Comparison of ENCODE assay signal across 15 cellular contexts in genomic region chr12:56995930-56996496, GRCh38. TPM values are rescaled to one million over a fixed set of nuclear protein-coding genes. Genes with fewer than 3 reads are reported as not detected.
A peak's percentile ranks its signal among the peaks of the same experiment; 100 is the strongest.
DNase-seq lines count a peak whose midpoint lies in the region; ATAC-seq and TF ChIP-seq lines count a peak whose summit lies in the region.
"Had no signal": no experiment of that assay in that cellular context is flagged by ENCODE, and none has a peak within 500 bp of the region (broad histone marks: within the 10 kb centered on the region; RNA-seq: fewer than 3 reads in every experiment).

No MANE protein-coding gene starts in this region.

- intact Hi-C loops in adrenal gland (cut with DNase I) = no loop called here

- H3K4me1 ChIP-seq in SJCRH30 (peaks cover 4% of the 10 kb centered on the region; the same call in 1 of the 2 replicates), adrenal gland (replicated peaks in 1 of 2) (peaks cover 0 to 19% of the 10 kb centered on the region in 2 donors)
- H3K4me1 ChIP-seq: BE2C had no signal

- WGBS in adrenal gland, 4 donors = 80 to 95% (median 90%) methylated on average over 9 to 11 of the region's 11 CpGs

- H3K27me3 ChIP-seq in SJCRH30 = no peaks in the 10 kb centered on the region
- H3K27me3 ChIP-seq in adrenal gland = no peaks in the 10 kb centered on the region
- H3K27me3 ChIP-seq: BE2C had no signal

- H3K4me3 ChIP-seq in SJCRH30 (no peak overlapping the region), adrenal gland (no peak overlapping the region)

- H3K9me3 ChIP-seq in SJCRH30 (replicated peaks) (no peaks in the 10 kb centered on the region), adrenal gland (replicated peaks in 1 of 3) (no peaks in the 10 kb centered on the region)
- H3K9me3 ChIP-seq: BE2C had no signal

- ATAC-seq in GM21576 (IDR thresholded peaks at IDR 0.05; ENCODE audit: unreplicated experiment) = no peak
- no peak for ATAC-seq in HG02884 (IDR thresholded peaks at IDR 0.05; ENCODE audit: unreplicated experiment)

- DNase-seq in SJCRH30 (peak; percentile 28 to 38), adrenal gland (no peak), islet precursor cell (peak; percentile 51), NOMO-1 (lab: John Stamatoyannopoulos, UW; ENCODE audit: unreplicated experiment in 2 of 2) (no peak)
- DNase-seq in stimulated activated CD8-positive, alpha-beta memory T cell treated with anti-CD3 and anti-CD28 coated beads, Interleukin-4, amount 100 ng/mL, for 48 hours = peak; percentile 19
- DNase-seq: BE2C; GF-D8; MM.1S; NCI-H1105; NCI-H1694 treated with DMSO at 0.1 percent for 48 hours; NCI-H69; NK-92 treated with Interleukin-12 subunit alpha and Interleukin-12 subunit beta, amount 100 ng/mL, for 24 hours had no signal

- TF ChIP-seq CTCF in adrenal gland (IDR thresholded peaks at IDR 0.05) = no peak

- peaks cover 37% of the 10 kb centered on the region for H3K36me3 ChIP-seq in SJCRH30
- H3K36me3 ChIP-seq in adrenal gland (replicated peaks in 1 of 2) = peaks cover 0 to 8% of the 10 kb centered on the region in 2 donors

- no peak for TF ChIP-seq POLR2A in adrenal gland (IDR thresholded peaks at IDR 0.05)

- H3K27ac ChIP-seq in SJCRH30 (no peak overlapping the region), adrenal gland (peak overlapping the region in 3 of 5 donors; percentile 5 to 81 (median 47))
- H3K27ac ChIP-seq: RWPE1 had no signal

RNA-seq across cellular contexts. Expression of gene ZBTB39, which starts 10.3 kb away (rescaled TPM):
- total RNA-seq in SJCRH30 (2014; rRNA removed; shearing (Covaris generic)) = 91.0 and 101 TPM in 2 replicates
- total RNA-seq in adrenal gland = 1 to 10 TPM; 3.2 to 6.0 (median 4.1) TPM
- polyA plus RNA-seq in adrenal gland = 1 to 10 TPM; 1.4 to 2.7 (median 1.5) TPM

RNA-seq across cellular contexts. Expression of gene TAC3, which starts 20.3 kb away (rescaled TPM):
- total RNA-seq in SJCRH30 (2014; rRNA removed; shearing (Covaris generic)) = not detected in 2 replicates
- total RNA-seq in adrenal gland = under 1 TPM in 1 of 8 donors, not detected in 7; 0.46 TPM
- polyA plus RNA-seq in adrenal gland = 1 to 10 TPM in 1 of 3 donors, not detected in 2; 1.1 TPM

RNA-seq across cellular contexts. Expression of gene RDH16, which starts 38.6 kb away (rescaled TPM):
- 0.03 and 0.06 TPM in 2 replicates for total RNA-seq in SJCRH30 (2014; rRNA removed; shearing (Covaris generic))
- total RNA-seq in adrenal gland = under 1 TPM in 7 of 8 donors, not detected in 1; 0.32 to 0.72 (median 0.44) TPM
- 1 to 10 TPM in 1 of 3 donors, under 1 TPM in 2; 0.05 to 1.1 (median 0.61) TPM for polyA plus RNA-seq in adrenal gland

RNA-seq across cellular contexts. Expression of gene MYO1A, which starts 53.9 kb away (rescaled TPM):
- 0.02 TPM in 1 of 2 replicates, not detected in the other for total RNA-seq in SJCRH30 (2014; rRNA removed; shearing (Covaris generic))
- total RNA-seq in adrenal gland = 1 to 10 TPM in 3 of 8 donors, under 1 TPM in 4, not detected in 1; under 0.01 to 1.6 (median 0.53) TPM
- under 1 TPM; 0.46 to 0.88 (median 0.64) TPM for polyA plus RNA-seq in adrenal gland

Comparison
In these comparisons a context has a peak if more than half of its experiments do, and no peak if none do; other contexts are left out.
1. DNase-seq: peak in SJCRH30 (2 of 2), islet precursor cell (single experiment) and stimulated activated CD8-positive, alpha-beta memory T cell treated with anti-CD3 and anti-CD28 coated beads, Interleukin-4, amount 100 ng/mL, for 48 hours (single experiment); none in adrenal gland (0 of 7) and NOMO-1 (0 of 2).
2. RNA of gene ZBTB39, which starts 10.3 kb away (total RNA-seq): 91.0 to 101 TPM in SJCRH30; 3.2 to 6.0 TPM in adrenal gland; every median in the first group is over 10 times any median in the second.